In genomic region chr7:152106990-152107389, GRCh38 we compare ENCODE assay signal across 33 cellular contexts.
"Had no signal": no experiment of that assay in that cellular context is flagged by ENCODE, and none has a peak within 500 bp of the region (broad histone marks: within the 10 kb centered on the region; RNA-seq: fewer than 3 reads in every experiment).

No MANE protein-coding gene starts in this region.

- H3K4me3 Mint-ChIP-seq: activated CD4-positive, alpha-beta memory T cell treated with anti-CD3 and anti-CD28 coated beads, Interleukin-2, amount 10 ng/mL, durations not matched to agents 7 days and 5 days; activated CD4-positive, alpha-beta T cell treated with anti-CD3 and anti-CD28 coated beads, Interleukin-2, amount 10 ng/mL, durations not matched to agents 24 days and 14 days; activated naive CD8-positive, alpha-beta T cell treated with anti-CD3 and anti-CD28 coated beads for 36 hours; activated T-cell treated with anti-CD3 and anti-CD28 coated beads, Interleukin-2, amount 50 U/mL, for 24 hours; natural killer cell treated with Interleukin-12 subunit alpha and Interleukin-12 subunit beta and Interleukin-15 and Interleukin-18, amount 100 ng/mL, for 72 hours; stimulated activated effector memory CD8-positive, alpha-beta T cell treated with anti-CD3 and anti-CD28 coated beads, Interleukin-12 subunit alpha, Interleukin-12 subunit beta, amount 100 ng/mL, for 72 hours; stimulated activated naive CD8-positive, alpha-beta T cell treated with anti-CD3 and anti-CD28 coated beads, Interleukin-15, Interleukin-2, amounts not matched to agents 100 ng/mL and 50 ng/mL, for 24 hours; T-helper 17 cell had no signal

- H3K27me3 ChIP-seq: adrenal gland, body of pancreas, dorsolateral prefrontal cortex, left lung, neutrophil, sigmoid colon, upper lobe of left lung, vagina had no signal

- ATAC-seq: left lung; lower lobe of right lung; mucosa of descending colon; natural killer cell treated with Interleukin-12 subunit alpha and Interleukin-12 subunit beta and Interleukin-15 and Interleukin-18, amount 100 ng/mL, for 72 hours; stimulated activated effector memory CD8-positive, alpha-beta T cell treated with anti-CD3 and anti-CD28 coated beads, Interleukin-12 subunit alpha, Interleukin-12 subunit beta, amount 100 ng/mL, for 72 hours; T-helper 17 cell had no signal

- H3K9me3 Mint-ChIP-seq: activated CD4-positive, alpha-beta memory T cell treated with anti-CD3 and anti-CD28 coated beads, Interleukin-2, amount 10 ng/mL, durations not matched to agents 7 days and 5 days; activated CD4-positive, alpha-beta T cell treated with anti-CD3 and anti-CD28 coated beads, Interleukin-2, amount 10 ng/mL, durations not matched to agents 24 days and 14 days; activated naive CD8-positive, alpha-beta T cell treated with anti-CD3 and anti-CD28 coated beads for 36 hours; activated T-cell treated with anti-CD3 and anti-CD28 coated beads, Interleukin-2, amount 50 U/mL, for 24 hours; natural killer cell treated with Interleukin-12 subunit alpha and Interleukin-12 subunit beta and Interleukin-15 and Interleukin-18, amount 100 ng/mL, for 72 hours; stimulated activated effector memory CD8-positive, alpha-beta T cell treated with anti-CD3 and anti-CD28 coated beads, Interleukin-12 subunit alpha, Interleukin-12 subunit beta, amount 100 ng/mL, for 72 hours; stimulated activated naive CD8-positive, alpha-beta T cell treated with anti-CD3 and anti-CD28 coated beads, Interleukin-15, Interleukin-2, amounts not matched to agents 100 ng/mL and 50 ng/mL, for 24 hours had no signal

- H3K4me1 Mint-ChIP-seq: activated CD4-positive, alpha-beta memory T cell treated with anti-CD3 and anti-CD28 coated beads, Interleukin-2, amount 10 ng/mL, durations not matched to agents 7 days and 5 days; stimulated activated effector memory CD8-positive, alpha-beta T cell treated with anti-CD3 and anti-CD28 coated beads, Interleukin-12 subunit alpha, Interleukin-12 subunit beta, amount 100 ng/mL, for 72 hours had no signal

- H3K4me1 ChIP-seq: adrenal gland, body of pancreas, left lung, lower lobe of right lung, upper lobe of left lung, vagina had no signal

- H3K4me3 ChIP-seq: adrenal gland, body of pancreas, coronary artery, dorsolateral prefrontal cortex, left lung, lower lobe of right lung, mucosa of descending colon, sigmoid colon, upper lobe of left lung, vagina had no signal

- DNase-seq: activated CD4-positive, alpha-beta memory T cell treated with anti-CD3 and anti-CD28 coated beads, Interleukin-2, amount 10 ng/mL, durations not matched to agents 7 days and 5 days; activated CD4-positive, alpha-beta T cell treated with anti-CD3 and anti-CD28 coated beads, Interleukin-2, amount 10 ng/mL, durations not matched to agents 24 days and 14 days; activated CD4-positive, CD25-positive, alpha-beta regulatory T cell treated with anti-CD3 and anti-CD28 coated beads, Interleukin-2, amount 50 U/mL, for 72 hours; activated CD8-positive, alpha-beta memory T cell treated with anti-CD3 and anti-CD28 coated beads, Interleukin-2, amount 50 U/mL, for 48 hours; activated gamma-delta T cell treated with Interleukin-2 at 50 U/mL for 16 hours; activated naive CD8-positive, alpha-beta T cell treated with anti-CD3 and anti-CD28 coated beads for 36 hours; activated T-cell treated with anti-CD3 and anti-CD28 coated beads, Interleukin-2, amount 50 U/mL, for 24 hours; adrenal gland; aorta; body of pancreas; cerebellar nuclear complex; dorsolateral prefrontal cortex; effector memory CD4-positive, alpha-beta T cell; erythroblast; foreskin melanocyte; left lung; lower lobe of right lung; mesenchymal stem cell; mucosa of descending colon; sigmoid colon; small intestine; stimulated activated CD4-positive, alpha-beta T cell treated with anti-CD3 and anti-CD28 coated beads, Interleukin-4, amount 100 ng/mL, for 24 hours; substantia nigra; T-helper 17 cell; T1000; upper lobe of left lung; WERI-Rb-1 had no signal

- H3K27ac ChIP-seq: adrenal gland, body of pancreas, coronary artery, dorsolateral prefrontal cortex, left lung, lower lobe of right lung, neutrophil, sigmoid colon, upper lobe of left lung, vagina, WERI-Rb-1 had no signal

- H3K27ac Mint-ChIP-seq: activated CD4-positive, alpha-beta memory T cell treated with anti-CD3 and anti-CD28 coated beads, Interleukin-2, amount 10 ng/mL, durations not matched to agents 7 days and 5 days; activated CD4-positive, alpha-beta T cell treated with anti-CD3 and anti-CD28 coated beads, Interleukin-2, amount 10 ng/mL, durations not matched to agents 24 days and 14 days; activated naive CD8-positive, alpha-beta T cell treated with anti-CD3 and anti-CD28 coated beads for 36 hours; activated T-cell treated with anti-CD3 and anti-CD28 coated beads, Interleukin-2, amount 50 U/mL, for 24 hours; natural killer cell treated with Interleukin-12 subunit alpha and Interleukin-12 subunit beta and Interleukin-15 and Interleukin-18, amount 100 ng/mL, for 72 hours; stimulated activated naive CD8-positive, alpha-beta T cell treated with anti-CD3 and anti-CD28 coated beads, Interleukin-15, Interleukin-2, amounts not matched to agents 100 ng/mL and 50 ng/mL, for 24 hours; T-helper 17 cell had no signal

- H3K27me3 Mint-ChIP-seq: activated CD4-positive, alpha-beta memory T cell treated with anti-CD3 and anti-CD28 coated beads, Interleukin-2, amount 10 ng/mL, durations not matched to agents 7 days and 5 days; activated CD4-positive, alpha-beta T cell treated with anti-CD3 and anti-CD28 coated beads, Interleukin-2, amount 10 ng/mL, durations not matched to agents 24 days and 14 days; activated naive CD8-positive, alpha-beta T cell treated with anti-CD3 and anti-CD28 coated beads for 36 hours; activated T-cell treated with anti-CD3 and anti-CD28 coated beads, Interleukin-2, amount 50 U/mL, for 24 hours; natural killer cell treated with Interleukin-12 subunit alpha and Interleukin-12 subunit beta and Interleukin-15 and Interleukin-18, amount 100 ng/mL, for 72 hours; stimulated activated naive CD8-positive, alpha-beta T cell treated with anti-CD3 and anti-CD28 coated beads, Interleukin-15, Interleukin-2, amounts not matched to agents 100 ng/mL and 50 ng/mL, for 24 hours; T-helper 17 cell had no signal
